In genomic region chr1:240618946-240619345, GRCh38 we compare ENCODE assay signal across 13 cellular contexts. TPM values are rescaled to one million over a fixed set of nuclear protein-coding genes. Genes with fewer than 3 reads are reported as not detected.
"Had no signal": no experiment of that assay in that cellular context is flagged by ENCODE, and none has a peak within 500 bp of the region (broad histone marks: within the 10 kb centered on the region; RNA-seq: fewer than 3 reads in every experiment).

No MANE protein-coding gene starts in this region.

- H3K36me3 Mint-ChIP-seq: WTC11 had no signal

- H3K4me3 Mint-ChIP-seq: activated CD8-positive, alpha-beta T cell treated with anti-CD3 and anti-CD28 coated beads, Interleukin-2, amount 10 ng/mL, durations not matched to agents 7 days and 5 days; endodermal cell; neural crest cell; WTC11 had no signal

- H3K9me3 Mint-ChIP-seq: endodermal cell, neural crest cell, WTC11 had no signal

- ATAC-seq: activated CD8-positive, alpha-beta T cell treated with anti-CD3 and anti-CD28 coated beads, Interleukin-2, amount 10 ng/mL, durations not matched to agents 7 days and 5 days; heart left ventricle; psoas muscle; WTC11 had no signal

- H3K27ac Mint-ChIP-seq: activated CD8-positive, alpha-beta T cell treated with anti-CD3 and anti-CD28 coated beads, Interleukin-2, amount 10 ng/mL, durations not matched to agents 7 days and 5 days; endodermal cell; WTC11 had no signal

- DNase-seq: activated CD4-positive, alpha-beta T cell treated with anti-CD3 and anti-CD28 coated beads for 4 hours; activated CD8-positive, alpha-beta memory T cell treated with anti-CD3 and anti-CD28 coated beads, Interleukin-2, amount 50 U/mL, for 4 hours; activated CD8-positive, alpha-beta T cell treated with anti-CD3 and anti-CD28 coated beads, Interleukin-2, amount 10 ng/mL, durations not matched to agents 7 days and 5 days; endodermal cell; heart left ventricle; psoas muscle; right lobe of liver; spleen; thyroid gland had no signal

RNA-seq across cellular contexts. Expression of gene GREM2, which starts 7.0 kb away (rescaled TPM):
- total RNA-seq: activated CD8-positive, alpha-beta T cell treated with anti-CD3 and anti-CD28 coated beads, Interleukin-2, amount 10 ng/mL, durations not matched to agents 7 days and 5 days; ascending aorta; dermis microvascular lymphatic vessel endothelial cell had no signal
- polyA plus RNA-seq: heart left ventricle had no signal
